In genomic region chr6:20909621-20910020, GRCh38 we compare ENCODE assay signal across 13 cellular contexts.
DNase-seq lines count a peak whose midpoint lies in the region; ATAC-seq and TF ChIP-seq lines count a peak whose summit lies in the region.
"Had no signal": no experiment of that assay in that cellular context is flagged by ENCODE, and none has a peak within 500 bp of the region (broad histone marks: within the 10 kb centered on the region; RNA-seq: fewer than 3 reads in every experiment).

No MANE protein-coding gene starts in this region.

- H3K27ac Mint-ChIP-seq in GM23338 (no peak overlapping the region), nephron progenitor cell (peak overlapping the region; percentile 38)
- H3K27ac Mint-ChIP-seq: CD14-positive monocyte; CD8-positive, alpha-beta T cell had no signal

- H3K27me3 ChIP-seq in GM23338 (ENCODE audit: insufficient read depth) (no peaks in the 10 kb centered on the region), colonic mucosa (no peaks in the 10 kb centered on the region)

- H3K36me3 Mint-ChIP-seq in GM23338 (ENCODE audit: low read depth) (peaks cover 23% of the 10 kb centered on the region), nephron progenitor cell (ENCODE audit: low read depth) (peaks cover 36% of the 10 kb centered on the region)

- no peak for TF ChIP-seq CTCF in GM23338 (conservative IDR thresholded peaks at IDR 0.05; ENCODE audit: low read depth in 2 of 2)
- no peak for TF ChIP-seq CTCF in nephron progenitor cell (IDR thresholded peaks at IDR 0.05)
- TF ChIP-seq CTCF in colonic mucosa (IDR thresholded peaks at IDR 0.05), result no peak

- H3K79me2 ChIP-seq in GM23338 (replicated peaks; ENCODE audit: insufficient read depth), result no peaks in the 10 kb centered on the region

- intact Hi-C loops in colonic mucosa (cut with DNase I), result no loop called here

- H3K36me3 ChIP-seq in GM23338 (ENCODE audit: insufficient read depth) (no peaks in the 10 kb centered on the region), colonic mucosa (no peaks in the 10 kb centered on the region)

- peaks cover 5% of the 10 kb centered on the region; the same call in 1 of the 2 replicates for H3K9me2 ChIP-seq in GM23338 (ENCODE audit: insufficient read depth)

- no peaks in the 10 kb centered on the region for H3K9me3 ChIP-seq in colonic mucosa

- DNase-seq in DMS53 (lab: John Stamatoyannopoulos, UW) (peak; percentile 6), DMS53 treated with DMSO at 0.1 percent for 48 hours (lab: John Stamatoyannopoulos, UW; ENCODE audit: unreplicated experiment) (no peak), GM23338 (ENCODE audit: low spot score) (no peak), NCI-H69 (lab: John Stamatoyannopoulos, UW) (peak; percentile 59), nephron progenitor cell (no peak), colonic mucosa (no peak)
- DNase-seq: CD8-positive, alpha-beta T cell; COR-L47; H9 had no signal

- ATAC-seq in GM23338, result no peak
- no peak for ATAC-seq in HG03095 (IDR thresholded peaks at IDR 0.05; ENCODE audit: unreplicated experiment)
- ATAC-seq in HG02571 (IDR thresholded peaks at IDR 0.05; ENCODE audit: unreplicated experiment), result no peak
- ATAC-seq: CD8-positive, alpha-beta T cell had no signal

- H4K20me1 ChIP-seq in GM23338 (replicated peaks; ENCODE audit: insufficient read depth), result no peaks in the 10 kb centered on the region

- H3K4me1 Mint-ChIP-seq in GM23338, result peaks cover 17% of the 10 kb centered on the region
- peaks cover 9% of the 10 kb centered on the region for H3K4me1 Mint-ChIP-seq in nephron progenitor cell

- H3K9ac ChIP-seq in colonic mucosa (ENCODE audit: low read depth in 2 of 2, low read length in 2 of 2), result no peak overlapping the region

- H3K4me3 Mint-ChIP-seq in GM23338 (no peak overlapping the region), nephron progenitor cell (no peak overlapping the region)
- H3K4me3 Mint-ChIP-seq: CD14-positive monocyte; CD8-positive, alpha-beta T cell; H9 had no signal

- no peak overlapping the region for H3K4me3 ChIP-seq in GM23338
- H3K4me3 ChIP-seq in colonic mucosa, result no peak overlapping the region

- H3K27ac ChIP-seq in GM23338 (ENCODE audit: low read depth) (peak overlapping the region; percentile 57), colonic mucosa (no peak overlapping the region)
- H3K27ac ChIP-seq: 22Rv1 had no signal

- no peak overlapping the region for H2AFZ ChIP-seq in GM23338

- H3K4me1 ChIP-seq in GM23338 (ENCODE audit: insufficient read depth) (peaks cover 13% of the 10 kb centered on the region), colonic mucosa (no peaks in the 10 kb centered on the region)

- H3K27me3 Mint-ChIP-seq in GM23338 (ENCODE audit: insufficient read depth, low read depth, poor library complexity), result no peaks in the 10 kb centered on the region
- peaks cover 3% of the 10 kb centered on the region for H3K27me3 Mint-ChIP-seq in nephron progenitor cell (ENCODE audit: low read depth, poor library complexity)

- H3K4me2 ChIP-seq in GM23338, result no peak overlapping the region

- H3F3A ChIP-seq in GM23338 (replicated peaks; ENCODE audit: low read depth), result no peaks in the 10 kb centered on the region

- H3K9me3 Mint-ChIP-seq in GM23338, result peaks cover 10% of the 10 kb centered on the region
- H3K9me3 Mint-ChIP-seq in nephron progenitor cell, result peaks cover 30% of the 10 kb centered on the region

TF ChIP-seq in GM23338, 12 proteins besides CTCF, POLR2A, EP300 and RAD21:
- no peak for TF ChIP-seq ZNF331 (CRISPR knock-in tag; IDR thresholded peaks at IDR 0.05; ENCODE audit: low read depth)
- TF ChIP-seq POLR2AphosphoS5 (IDR thresholded peaks at IDR 0.05; ENCODE audit: low read depth), result no peak
- no peak for TF ChIP-seq REST (IDR thresholded peaks at IDR 0.05; ENCODE audit: unreplicated experiment)
- TF ChIP-seq, protein P1, sequence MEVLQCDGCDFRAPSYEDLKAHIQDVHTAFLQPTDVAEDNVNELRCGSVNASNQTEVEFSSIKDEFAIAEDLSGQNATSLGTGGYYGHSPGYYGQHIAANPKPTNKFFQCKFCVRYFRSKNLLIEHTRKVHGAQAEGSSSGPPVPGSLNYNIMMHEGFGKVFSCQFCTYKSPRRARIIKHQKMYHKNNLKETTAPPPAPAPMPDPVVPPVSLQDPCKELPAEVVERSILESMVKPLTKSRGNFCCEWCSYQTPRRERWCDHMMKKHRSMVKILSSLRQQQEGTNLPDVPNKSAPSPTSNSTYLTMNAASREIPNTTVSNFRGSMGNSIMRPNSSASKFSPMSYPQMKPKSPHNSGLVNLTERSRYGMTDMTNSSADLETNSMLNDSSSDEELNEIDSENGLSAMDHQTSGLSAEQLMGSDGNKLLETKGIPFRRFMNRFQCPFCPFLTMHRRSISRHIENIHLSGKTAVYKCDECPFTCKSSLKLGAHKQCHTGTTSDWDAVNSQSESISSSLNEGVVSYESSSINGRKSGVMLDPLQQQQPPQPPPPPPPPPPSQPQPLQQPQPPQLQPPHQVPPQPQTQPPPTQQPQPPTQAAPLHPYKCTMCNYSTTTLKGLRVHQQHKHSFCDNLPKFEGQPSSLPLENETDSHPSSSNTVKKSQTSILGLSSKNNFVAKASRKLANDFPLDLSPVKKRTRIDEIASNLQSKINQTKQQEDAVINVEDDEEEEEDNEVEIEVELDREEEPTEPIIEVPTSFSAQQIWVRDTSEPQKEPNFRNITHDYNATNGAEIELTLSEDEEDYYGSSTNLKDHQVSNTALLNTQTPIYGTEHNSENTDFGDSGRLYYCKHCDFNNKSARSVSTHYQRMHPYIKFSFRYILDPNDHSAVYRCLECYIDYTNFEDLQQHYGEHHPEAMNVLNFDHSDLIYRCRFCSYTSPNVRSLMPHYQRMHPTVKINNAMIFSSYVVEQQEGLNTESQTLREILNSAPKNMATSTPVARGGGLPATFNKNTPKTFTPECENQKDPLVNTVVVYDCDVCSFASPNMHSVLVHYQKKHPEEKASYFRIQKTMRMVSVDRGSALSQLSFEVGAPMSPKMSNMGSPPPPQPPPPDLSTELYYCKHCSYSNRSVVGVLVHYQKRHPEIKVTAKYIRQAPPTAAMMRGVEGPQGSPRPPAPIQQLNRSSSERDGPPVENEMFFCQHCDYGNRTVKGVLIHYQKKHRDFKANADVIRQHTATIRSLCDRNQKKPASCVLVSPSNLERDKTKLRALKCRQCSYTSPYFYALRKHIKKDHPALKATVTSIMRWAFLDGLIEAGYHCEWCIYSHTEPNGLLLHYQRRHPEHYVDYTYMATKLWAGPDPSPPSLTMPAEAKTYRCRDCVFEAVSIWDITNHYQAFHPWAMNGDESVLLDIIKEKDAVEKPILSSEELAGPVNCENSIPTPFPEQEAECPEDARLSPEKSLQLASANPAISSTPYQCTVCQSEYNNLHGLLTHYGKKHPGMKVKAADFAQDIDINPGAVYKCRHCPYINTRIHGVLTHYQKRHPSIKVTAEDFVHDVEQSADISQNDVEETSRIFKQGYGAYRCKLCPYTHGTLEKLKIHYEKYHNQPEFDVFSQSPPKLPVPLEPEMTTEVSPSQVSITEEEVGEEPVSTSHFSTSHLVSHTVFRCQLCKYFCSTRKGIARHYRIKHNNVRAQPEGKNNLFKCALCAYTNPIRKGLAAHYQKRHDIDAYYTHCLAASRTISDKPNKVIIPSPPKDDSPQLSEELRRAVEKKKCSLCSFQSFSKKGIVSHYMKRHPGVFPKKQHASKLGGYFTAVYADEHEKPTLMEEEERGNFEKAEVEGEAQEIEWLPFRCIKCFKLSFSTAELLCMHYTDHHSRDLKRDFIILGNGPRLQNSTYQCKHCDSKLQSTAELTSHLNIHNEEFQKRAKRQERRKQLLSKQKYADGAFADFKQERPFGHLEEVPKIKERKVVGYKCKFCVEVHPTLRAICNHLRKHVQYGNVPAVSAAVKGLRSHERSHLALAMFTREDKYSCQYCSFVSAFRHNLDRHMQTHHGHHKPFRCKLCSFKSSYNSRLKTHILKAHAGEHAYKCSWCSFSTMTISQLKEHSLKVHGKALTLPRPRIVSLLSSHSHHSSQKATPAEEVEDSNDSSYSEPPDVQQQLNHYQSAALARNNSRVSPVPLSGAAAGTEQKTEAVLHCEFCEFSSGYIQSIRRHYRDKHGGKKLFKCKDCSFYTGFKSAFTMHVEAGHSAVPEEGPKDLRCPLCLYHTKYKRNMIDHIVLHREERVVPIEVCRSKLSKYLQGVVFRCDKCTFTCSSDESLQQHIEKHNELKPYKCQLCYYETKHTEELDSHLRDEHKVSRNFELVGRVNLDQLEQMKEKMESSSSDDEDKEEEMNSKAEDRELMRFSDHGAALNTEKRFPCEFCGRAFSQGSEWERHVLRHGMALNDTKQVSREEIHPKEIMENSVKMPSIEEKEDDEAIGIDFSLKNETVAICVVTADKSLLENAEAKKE (CRISPR knock-in tag; IDR thresholded peaks at IDR 0.05), result no peak
TF ChIP-seq in GM23338: peak in this region for 0.

Comparison
In these comparisons a context has a peak if more than half of its experiments do, and no peak if none do; other contexts are left out.
1. DNase-seq: peak in DMS53 (single experiment) and NCI-H69 (single experiment); none in DMS53 treated with DMSO at 0.1 percent for 48 hours (single experiment), GM23338 (single experiment), nephron progenitor cell (single experiment) and colonic mucosa (single experiment).